ENCODE assay signal across 16 cellular contexts in genomic region chr7:156160811-156161210, GRCh38.
DNase-seq lines count a peak whose midpoint lies in the region; TF ChIP-seq lines count a peak whose summit lies in the region.
"Had no signal": no experiment of that assay in that cellular context is flagged by ENCODE, and none has a peak within 500 bp of the region (broad histone marks: within the 10 kb centered on the region; RNA-seq: fewer than 3 reads in every experiment).

No MANE protein-coding gene starts in this region.

- dilution Hi-C loops in mammary epithelial cell (cut with HindIII; ENCODE audit: low sequenced_read_pairs): no loop called here

- no peaks in the 10 kb centered on the region for H4K20me1 ChIP-seq in hepatocyte (ENCODE audit: insufficient read depth, poor library complexity, severe bottlenecking)
- no peaks in the 10 kb centered on the region for H4K20me1 ChIP-seq in mammary epithelial cell (ENCODE audit: insufficient read depth, low read length)
- H4K20me1 ChIP-seq: BLaER1 treated with 17β-estradiol and CSF1 and Interleukin-3, amounts not matched to agents 10 nM and 100 nM had no signal

- DNase-seq in NCI-H526 (lab: John Stamatoyannopoulos, UW) (peak; percentile 40 to 72), hepatocyte (ENCODE audit: low spot score) (peak; percentile 28), osteocyte (ENCODE audit: extremely low spot score, unreplicated experiment) (peak; percentile 69), left ventricle myocardium inferior (no peak), mammary epithelial cell (no peak)
- no peak for DNase-seq in activated naive CD8-positive, alpha-beta T cell treated with anti-CD3 and anti-CD28 coated beads for 36 hours
- DNase-seq: amygdala; DMS79; NCI-H226; OCI-M1; sigmoid colon; stimulated activated CD4-positive, alpha-beta T cell treated with anti-CD3 and anti-CD28 coated beads, Interleukin-2, amount 100 ng/mL, for 48 hours; testis had no signal

- no peak overlapping the region for H2AFZ ChIP-seq in hepatocyte
- H2AFZ ChIP-seq in mammary epithelial cell (ENCODE audit: low read depth, low read length): no peak overlapping the region

- H3K36me3 ChIP-seq in HEK293 (ENCODE audit: control insufficient read depth in 2 of 2, insufficient read depth in 1 of 2, low read length in 2 of 2) (no peaks in the 10 kb centered on the region), hepatocyte (replicated peaks; ENCODE audit: insufficient read depth, low read depth) (no peaks in the 10 kb centered on the region), left ventricle myocardium inferior (no peaks in the 10 kb centered on the region), mammary epithelial cell (ENCODE audit: insufficient read depth, low read length) (no peaks in the 10 kb centered on the region)
- H3K36me3 ChIP-seq: BLaER1 treated with 17β-estradiol and CSF1 and Interleukin-3, amounts not matched to agents 10 nM and 100 nM; sigmoid colon had no signal

- no peaks in the 10 kb centered on the region for H3K27me3 Mint-ChIP-seq in osteocyte (ENCODE audit: unreplicated experiment)
- peaks cover 12% of the 10 kb centered on the region for H3K27me3 Mint-ChIP-seq in activated naive CD8-positive, alpha-beta T cell treated with anti-CD3 and anti-CD28 coated beads for 36 hours

- no peaks in the 10 kb centered on the region for H3K36me3 Mint-ChIP-seq in osteocyte (ENCODE audit: unreplicated experiment)
- H3K36me3 Mint-ChIP-seq in activated naive CD8-positive, alpha-beta T cell treated with anti-CD3 and anti-CD28 coated beads for 36 hours: no peaks in the 10 kb centered on the region

- H3K4me1 Mint-ChIP-seq in osteocyte (ENCODE audit: unreplicated experiment): no peaks in the 10 kb centered on the region
- H3K4me1 Mint-ChIP-seq in activated naive CD8-positive, alpha-beta T cell treated with anti-CD3 and anti-CD28 coated beads for 36 hours: no peaks in the 10 kb centered on the region

- H3K79me2 ChIP-seq in hepatocyte: no peaks in the 10 kb centered on the region
- no peaks in the 10 kb centered on the region for H3K79me2 ChIP-seq in mammary epithelial cell (ENCODE audit: insufficient read depth, low read length)

- H3K4me2 ChIP-seq in hepatocyte (no peak overlapping the region), mammary epithelial cell (ENCODE audit: insufficient read depth, low read depth, low read length) (no peak overlapping the region)

- H3K27ac Mint-ChIP-seq in osteocyte (ENCODE audit: unreplicated experiment): no peak overlapping the region
- H3K27ac Mint-ChIP-seq in activated naive CD8-positive, alpha-beta T cell treated with anti-CD3 and anti-CD28 coated beads for 36 hours: no peak overlapping the region
- H3K27ac Mint-ChIP-seq: activated T-helper 2 cell treated with anti-CD3 and anti-CD28 coated beads, Interferon-gamma antibody, Interleukin-2, Interleukin-4, amounts not matched to agents 10 μg/mL and 5 μg/mL and 100 μg/mL, durations not matched to agents 14 hours and 24 hours and 36 hours had no signal

- no TSS peak for BruUV-seq in mammary epithelial cell (replicated peaks; lab: Mats Ljungman, UMichigan)

- H3K4me3 Mint-ChIP-seq in osteocyte (ENCODE audit: unreplicated experiment): no peak overlapping the region
- no peak overlapping the region for H3K4me3 Mint-ChIP-seq in activated naive CD8-positive, alpha-beta T cell treated with anti-CD3 and anti-CD28 coated beads for 36 hours

- H3K9me2 ChIP-seq in hepatocyte (replicated peaks; ENCODE audit: insufficient read depth): no peaks in the 10 kb centered on the region

- H3K27me3 ChIP-seq in hepatocyte (peaks cover 3% of the 10 kb centered on the region), left ventricle myocardium inferior (ENCODE audit: low read depth) (peaks cover 52% of the 10 kb centered on the region), mammary epithelial cell (ENCODE audit: insufficient read depth, low read length) (no peaks in the 10 kb centered on the region)
- H3K27me3 ChIP-seq: BLaER1 treated with 17β-estradiol and CSF1 and Interleukin-3, amounts not matched to agents 10 nM and 100 nM; testis had no signal

- H3K27ac ChIP-seq in HEK293 (ENCODE audit: extremely low read depth, low read depth, low read length) (no peak overlapping the region), hepatocyte (no peak overlapping the region), left ventricle myocardium inferior (replicated peaks) (no peak overlapping the region), mammary epithelial cell (ENCODE audit: insufficient read depth, low read depth, low read length) (no peak overlapping the region)
- H3K27ac ChIP-seq: BLaER1 treated with 17β-estradiol and CSF1 and Interleukin-3, amounts not matched to agents 10 nM and 100 nM; sigmoid colon; testis had no signal

- H3K4me3 ChIP-seq in HEK293 (ENCODE audit: low read depth, low read length) (no peak overlapping the region), hepatocyte (no peak overlapping the region), left ventricle myocardium inferior (no peak overlapping the region), mammary epithelial cell (replicated peaks in 1 of 3; ENCODE audit: insufficient read depth in 1 of 3, low read depth in 2 of 3, low read length in 3 of 3) (no peak overlapping the region)
- H3K4me3 ChIP-seq: BLaER1 treated with 17β-estradiol and CSF1 and Interleukin-3, amounts not matched to agents 10 nM and 100 nM; sigmoid colon; testis had no signal

- CTCF ChIA-PET in HEK293 (lab: Yijun Ruan, JAX): no interaction called here
- CTCF ChIA-PET in mammary epithelial cell (lab: Charles Lee; ENCODE audit: low non-redundant PET): no interaction called here

- H3K9ac ChIP-seq in mammary epithelial cell (ENCODE audit: insufficient read depth, low read length): no peak overlapping the region
- H3K9ac ChIP-seq: BLaER1 treated with 17β-estradiol and CSF1 and Interleukin-3, amounts not matched to agents 10 nM and 100 nM had no signal

- no peaks in the 10 kb centered on the region for H3K4me1 ChIP-seq in HEK293 (ENCODE audit: control insufficient read depth, insufficient read depth, low read length)
- H3K4me1 ChIP-seq in hepatocyte (ENCODE audit: insufficient read depth): no peaks in the 10 kb centered on the region
- no peaks in the 10 kb centered on the region for H3K4me1 ChIP-seq in left ventricle myocardium inferior
- H3K4me1 ChIP-seq in mammary epithelial cell (ENCODE audit: insufficient read depth, low read length): no peaks in the 10 kb centered on the region
- H3K4me1 ChIP-seq: sigmoid colon, testis had no signal

- POLR2A ChIA-PET in HEK293 (lab: Yijun Ruan, JAX): interaction anchor here (0.6 kb wide), 2 partner anchors 102 to 293 kb away, joined by 3 read pairs; no protein-coding TSS in a partner anchor

- peaks cover 22% of the 10 kb centered on the region for H3K9me3 Mint-ChIP-seq in osteocyte (ENCODE audit: unreplicated experiment)
- H3K9me3 Mint-ChIP-seq in activated naive CD8-positive, alpha-beta T cell treated with anti-CD3 and anti-CD28 coated beads for 36 hours: no peaks in the 10 kb centered on the region
- H3K9me3 Mint-ChIP-seq: activated T-helper 2 cell treated with anti-CD3 and anti-CD28 coated beads, Interferon-gamma antibody, Interleukin-2, Interleukin-4, amounts not matched to agents 10 μg/mL and 5 μg/mL and 100 μg/mL, durations not matched to agents 14 hours and 24 hours and 36 hours had no signal

- in situ Hi-C loops in mammary epithelial cell (cut with MboI; ENCODE audit: low sequenced_read_pairs in 2 of 2): no loop called here

- TF ChIP-seq CTCF in HEK293 (tag by site-specific recombination; IDR thresholded peaks at IDR 0.05) (no peak), hepatocyte (IDR thresholded peaks at IDR 0.05; ENCODE audit: poor library complexity) (no peak), osteocyte (IDR thresholded peaks at IDR 0.05) (no peak), left ventricle myocardium inferior (IDR thresholded peaks at IDR 0.05; ENCODE audit: borderline replicate concordance) (no peak), mammary epithelial cell (conservative IDR thresholded peaks at IDR 0.05 in 1 of 2, IDR thresholded peaks at IDR 0.05 in 1 of 2; ENCODE audit: extremely low read depth in 1 of 2, insufficient read depth in 1 of 2, low read depth in 1 of 2, low read length in 2 of 2) (no peak)

- no peaks in the 10 kb centered on the region for H3K9me3 ChIP-seq in HEK293 (ENCODE audit: control insufficient read depth, insufficient read depth, low read depth, low read length)
- H3K9me3 ChIP-seq in hepatocyte (ENCODE audit: low read depth): no peaks in the 10 kb centered on the region
- no peaks in the 10 kb centered on the region for H3K9me3 ChIP-seq in left ventricle myocardium inferior (replicated peaks)
- no peaks in the 10 kb centered on the region for H3K9me3 ChIP-seq in mammary epithelial cell (replicated peaks; ENCODE audit: insufficient read depth, low read length)
- H3K9me3 ChIP-seq: sigmoid colon, testis had no signal

- 50% methylated on average over 15 of the region's 15 CpGs for WGBS in hepatocyte (ENCODE audit: low lambda C conversion rate, missing lambda C conversion rate)
- WGBS in mammary epithelial cell (ENCODE audit: low coverage, missing lambda C conversion rate): 37% methylated on average over 13 of the region's 15 CpGs

- intact Hi-C loops in left ventricle myocardium inferior (cut with micrococcal nuclease) (no loop called here), mammary epithelial cell (cut with micrococcal nuclease) (no loop called here)

TF ChIP-seq in HEK293, 187 proteins besides CTCF, POLR2A, EP300 and RAD21 (continues in another document):
- TF ChIP-seq ZNF23 (tag by site-specific recombination; IDR thresholded peaks at IDR 0.05; ENCODE audit: borderline replicate concordance) (no peak), KLF7 (tag by site-specific recombination; IDR thresholded peaks at IDR 0.05; ENCODE audit: borderline replicate concordance) (peak; percentile 74; the same call in 1 of the 2 replicates), ZNF155 (tag by site-specific recombination; IDR thresholded peaks at IDR 0.05) (no peak), ZNF600 (tag by site-specific recombination; IDR thresholded peaks at IDR 0.05) (no peak), GLIS2 (tag by site-specific recombination; IDR thresholded peaks at IDR 0.05) (no peak), ZNF335 (tag by site-specific recombination; conservative IDR thresholded peaks at IDR 0.05) (no peak), ZNF146 (tag by site-specific recombination; IDR thresholded peaks at IDR 0.05) (no peak), SP2 (tag by site-specific recombination; IDR thresholded peaks at IDR 0.05) (peak; percentile 37), ZNF558 (tag by site-specific recombination; IDR thresholded peaks at IDR 0.05) (no peak)

Comparison
In these comparisons a context has a peak if more than half of its experiments do, and no peak if none do; other contexts are left out.
1. DNase-seq: peak in NCI-H526 (2 of 2), hepatocyte (single experiment) and osteocyte (single experiment); none in activated naive CD8-positive, alpha-beta T cell treated with anti-CD3 and anti-CD28 coated beads for 36 hours (single experiment), left ventricle myocardium inferior (single experiment) and mammary epithelial cell (single experiment).